8 cellular contexts compared by ENCODE assay signal in the genomic region with DNA sequence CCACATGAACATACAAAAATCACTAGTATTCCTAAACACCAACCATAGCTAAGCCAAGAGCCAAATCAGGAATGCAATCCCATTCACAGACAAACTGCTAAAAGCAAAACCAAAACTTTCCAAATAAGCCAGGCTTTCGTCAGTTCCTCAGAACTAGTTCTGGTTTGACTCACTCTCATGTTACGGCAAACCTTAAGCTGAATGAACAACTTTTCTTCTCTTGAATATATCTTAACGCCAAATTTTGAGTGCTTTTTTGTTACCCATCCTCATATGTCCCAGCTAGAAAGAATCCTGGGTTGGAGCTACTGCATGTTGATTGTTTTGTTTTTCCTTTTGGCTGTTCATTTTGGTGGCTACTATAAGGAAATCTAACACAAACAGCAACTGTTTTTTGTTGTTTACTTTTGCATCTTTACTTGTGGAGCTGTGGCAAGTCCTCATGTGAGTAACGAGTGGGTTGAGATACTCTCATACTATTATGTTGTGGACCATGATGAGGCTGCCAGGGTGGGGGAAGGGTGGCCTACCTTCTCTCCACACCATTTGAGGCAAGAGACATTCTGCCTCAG. TPM values are rescaled to one million over a fixed set of nuclear protein-coding genes. Genes with fewer than 3 reads are reported as not detected.
DNase-seq lines count a peak whose midpoint lies in the region; ATAC-seq and TF ChIP-seq lines count a peak whose summit lies in the region.

TSS of gene PDCD1LG2 (plus strand) at position 172 of the 572 bp plus-strand sequence. CDS start 12,016 bp downstream, outside the sequence.

- no peaks in the 10 kb centered on the region for H3K79me2 ChIP-seq in PC-9 (ENCODE audit: low read depth)

- H3K4me1 ChIP-seq in PC-9 (replicated peaks; ENCODE audit: insufficient read depth) (peaks cover 46% of the 10 kb centered on the region), body of pancreas (no peaks in the 10 kb centered on the region)

- TF ChIP-seq CTCF in HFFc6 (IDR thresholded peaks at IDR 0.05) (no peak), PC-9 (conservative IDR thresholded peaks at IDR 0.05) (no peak), coronary artery (IDR thresholded peaks at IDR 0.05) (no peak), body of pancreas (IDR thresholded peaks at IDR 0.05) (no peak)

- intact Hi-C loops in PC-9 (cut with micrococcal nuclease; ENCODE audit: unreplicated experiment) = loop anchor here (2.0 kb wide), 1 partner anchor 62 kb away; no protein-coding TSS in a partner anchor
- intact Hi-C loops in body of pancreas (cut with DNase I) = no loop called here

- H3K27ac Mint-ChIP-seq in HFFc6 = peak within 1 kb of the TSS; percentile 97
- peak within 1 kb of the TSS in 6 of 10 donors; percentile 44 to 80 (median 74) for H3K27ac Mint-ChIP-seq in naive thymus-derived CD8-positive, alpha-beta T cell

- H3K9me2 ChIP-seq in PC-9 (ENCODE audit: insufficient read depth) = no peaks in the 10 kb centered on the region

- H3K27me3 ChIP-seq in PC-9 (ENCODE audit: insufficient read depth, low read depth) = no peaks in the 10 kb centered on the region
- H3K27me3 ChIP-seq in H7 (ENCODE audit: control insufficient read depth, insufficient read depth, low read length) = no peaks in the 10 kb centered on the region
- no peaks in the 10 kb centered on the region for H3K27me3 ChIP-seq in body of pancreas

- peak; percentile 63 for DNase-seq in HFFc6
- DNase-seq in PC-9 = peak in 1 of 2 experiments; percentile 55
- DNase-seq in coronary artery (ENCODE audit: low spot score) = no peak
- DNase-seq in naive thymus-derived CD8-positive, alpha-beta T cell = no peak
- DNase-seq in H7 = no peak
- DNase-seq in GOT3 (lab: John Stamatoyannopoulos, UW) = no peak
- DNase-seq in body of pancreas = no peak

- peaks cover 92% of the 10 kb centered on the region for H3K4me1 Mint-ChIP-seq in HFFc6 (ENCODE audit: low read depth)
- peaks cover 0 to 25% (median 5%) of the 10 kb centered on the region in 4 donors for H3K4me1 Mint-ChIP-seq in naive thymus-derived CD8-positive, alpha-beta T cell

- ATAC-seq in GM18517 (IDR thresholded peaks at IDR 0.05; ENCODE audit: unreplicated experiment) (peak; percentile 72), body of pancreas (no peak)
- ATAC-seq in naive thymus-derived CD8-positive, alpha-beta T cell = no peak

- H3K4me3 ChIP-seq in PC-9 = peak within 1 kb of the TSS; percentile 53
- peak within 1 kb of the TSS; percentile 59 for H3K4me3 ChIP-seq in coronary artery
- H3K4me3 ChIP-seq in H7 (ENCODE audit: insufficient read depth, low read depth, low read length) = no peak within 1 kb of the TSS
- H3K4me3 ChIP-seq in body of pancreas = no peak within 1 kb of the TSS

- peak within 1 kb of the TSS; percentile 82 for H3K4me2 ChIP-seq in PC-9

- TF ChIP-seq POLR2A in body of pancreas (IDR thresholded peaks at IDR 0.05) = no peak

- H3K27ac ChIP-seq in PC-9 (peak within 1 kb of the TSS; percentile 90), coronary artery (peak within 1 kb of the TSS; percentile 59 to 69), body of pancreas (peak within 1 kb of the TSS in 2 of 4 donors; percentile 4 to 51)

- H3F3A ChIP-seq in PC-9 (ENCODE audit: insufficient read depth, low read depth) = peaks cover 27% of the 10 kb centered on the region

- BruUV-seq in PC-9 (replicated peaks; lab: Mats Ljungman, UMichigan) = TSS peak; percentile 55

- CTCF ChIA-PET in PC-9 (lab: Charles Lee) = interaction anchor here (0.6 to 1.0 kb wide), 2 partner anchors 90 to 1983 kb away, joined by 4 to 7 read pairs; no protein-coding TSS in a partner anchor

- H3K4me3 Mint-ChIP-seq in HFFc6 = peak within 1 kb of the TSS; percentile 93
- peak within 1 kb of the TSS in 6 of 10 donors; percentile 12 to 72 (median 38) for H3K4me3 Mint-ChIP-seq in naive thymus-derived CD8-positive, alpha-beta T cell

- POLR2A ChIA-PET in PC-9 (lab: Charles Lee; ENCODE audit: unreplicated experiment) = no interaction called here
- POLR2A ChIA-PET in naive thymus-derived CD8-positive, alpha-beta T cell (lab: Charles Lee) = interaction anchor here (1.2 kb wide), 1 partner anchor 47 kb away, joined by 4 read pairs; no protein-coding TSS in a partner anchor

- peaks cover 19% of the 10 kb centered on the region for H3K9me3 Mint-ChIP-seq in HFFc6
- peaks cover 0 to 8% (median 0%) of the 10 kb centered on the region in 9 donors for H3K9me3 Mint-ChIP-seq in naive thymus-derived CD8-positive, alpha-beta T cell

- H3K27me3 Mint-ChIP-seq in HFFc6 (ENCODE audit: insufficient read depth) = peaks cover 3% of the 10 kb centered on the region
- H3K27me3 Mint-ChIP-seq in naive thymus-derived CD8-positive, alpha-beta T cell = no peaks in the 10 kb centered on the region

- WGBS in body of pancreas, 2 donors = 37 to 54% methylated on average over 4 of the region's 4 CpGs

- no peaks in the 10 kb centered on the region for H3K9me3 ChIP-seq in PC-9 (ENCODE audit: insufficient read depth, low read depth)
- H3K9me3 ChIP-seq in body of pancreas = no peaks in the 10 kb centered on the region

- peak within 1 kb of the TSS; percentile 70 for H2AFZ ChIP-seq in PC-9

- H3K36me3 Mint-ChIP-seq in HFFc6 (ENCODE audit: low read depth) = peaks cover 49% of the 10 kb centered on the region
- no peaks in the 10 kb centered on the region for H3K36me3 Mint-ChIP-seq in naive thymus-derived CD8-positive, alpha-beta T cell

- no peaks in the 10 kb centered on the region for H3K36me3 ChIP-seq in PC-9 (ENCODE audit: low read depth)
- no peaks in the 10 kb centered on the region for H3K36me3 ChIP-seq in H7 (replicated peaks; ENCODE audit: control insufficient read depth, insufficient read depth, low read length)
- no peaks in the 10 kb centered on the region for H3K36me3 ChIP-seq in body of pancreas (replicated peaks in 1 of 2; ENCODE audit: insufficient read depth in 1 of 2, low read depth in 2 of 2)

- no peaks in the 10 kb centered on the region for H4K20me1 ChIP-seq in PC-9 (ENCODE audit: insufficient read depth)

RNA-seq across cellular contexts. Expression of gene PDCD1LG2, which starts in this region (rescaled TPM):
- total RNA-seq in HFFc6 (2021; fragmentation: NEBNext Ultra II Directional; extraction: Animal tissue kit (Norgen Biotek cat#: 25700)) = 10 to 100 TPM; 31.6 to 50.9 (median 42.6) TPM
- total RNA-seq in PC-9 (2021) (0.55 and 1.4 TPM in 2 replicates), body of pancreas (1 to 10 TPM in 1 of 2 donors, under 1 TPM in 1; 0.99 to 1.3 TPM)
- total RNA-seq in naive thymus-derived CD8-positive, alpha-beta T cell = not detected
- polyA plus RNA-seq in naive thymus-derived CD8-positive, alpha-beta T cell = not detected
- total RNA-seq in H7 (2014; rRNA removed; shearing (Covaris generic)) = not detected in 2 replicates

Comparison
In these comparisons a context has a peak if more than half of its experiments do, and no peak if none do; other contexts are left out.
1. RNA of gene PDCD1LG2 (total RNA-seq): 31.6 to 50.9 TPM in HFFc6; 0.55 to 1.4 TPM in PC-9, 0.99 to 1.3 TPM in body of pancreas, not detected in naive thymus-derived CD8-positive, alpha-beta T cell and not detected in H7; every median in the first group is over 10 times any median in the second.
2. H3K4me3 ChIP-seq: peak in PC-9 (single experiment) and coronary artery (single experiment); none in H7 (single experiment) and body of pancreas (0 of 2).